21 cellular contexts compared by ENCODE assay signal in genomic region chr15:29170496-29170895, GRCh38.
A peak's percentile ranks its signal among the peaks of the same experiment; 100 is the strongest.
DNase-seq lines count a peak whose midpoint lies in the region; ATAC-seq and TF ChIP-seq lines count a peak whose summit lies in the region.
"Had no signal": no experiment of that assay in that cellular context is flagged by ENCODE, and none has a peak within 500 bp of the region (broad histone marks: within the 10 kb centered on the region; RNA-seq: fewer than 3 reads in every experiment).

No MANE protein-coding gene starts in this region.

- H3K27ac ChIP-seq in GM23338 (ENCODE audit: low read depth) (no peak overlapping the region), lower lobe of right lung (no peak overlapping the region)
- H3K27ac ChIP-seq: HL-60 had no signal

- no peaks in the 10 kb centered on the region for H4K20me1 ChIP-seq in GM23338 (replicated peaks; ENCODE audit: insufficient read depth)

- H3K9me3 Mint-ChIP-seq in GM23338, result no peaks in the 10 kb centered on the region

- TF ChIP-seq CTCF in GM23338 (conservative IDR thresholded peaks at IDR 0.05; ENCODE audit: low read depth in 2 of 2), result no peak
- TF ChIP-seq CTCF in lower lobe of right lung (IDR thresholded peaks at IDR 0.05), result no peak

- no peaks in the 10 kb centered on the region for H3K9me3 ChIP-seq in lower lobe of right lung
- H3K9me3 ChIP-seq: BE2C, Caco-2 had no signal

- 0 out of 3 replicates have a peak, but pooled peaks cover 3% of the 10 kb centered on the region for H3K4me1 Mint-ChIP-seq in GM23338
- H3K4me1 Mint-ChIP-seq: CD8-positive, alpha-beta memory T cell had no signal

- peaks cover 1% of the 10 kb centered on the region for H3K27me3 Mint-ChIP-seq in GM23338 (ENCODE audit: insufficient read depth, low read depth, poor library complexity)
- H3K27me3 Mint-ChIP-seq: CD4-positive, CD25-positive, alpha-beta regulatory T cell had no signal

- ATAC-seq in GM23338 (no peak; the same call in 2 of the 3 replicates), lower lobe of right lung (no peak), GM21717 (IDR thresholded peaks at IDR 0.05; ENCODE audit: unreplicated experiment) (no peak)
- ATAC-seq: K562 had no signal

- no peaks in the 10 kb centered on the region for H3K27me3 ChIP-seq in GM23338 (ENCODE audit: insufficient read depth)
- no peaks in the 10 kb centered on the region for H3K27me3 ChIP-seq in lower lobe of right lung (ENCODE audit: low read depth)

- H3K4me2 ChIP-seq in GM23338, result no peak overlapping the region

- H3K36me3 Mint-ChIP-seq in GM23338 (ENCODE audit: low read depth), result no peaks in the 10 kb centered on the region
- H3K36me3 Mint-ChIP-seq: CD4-positive, CD25-positive, alpha-beta regulatory T cell; CD8-positive, alpha-beta memory T cell had no signal

- DNase-seq in COLO829 (ENCODE audit: low spot score), result peak; percentile 26
- peak; percentile 7 for DNase-seq in GM23338 (ENCODE audit: low spot score)
- peak; percentile 22 for DNase-seq in NCI-H69 (lab: John Stamatoyannopoulos, UW)
- peak; percentile 11 for DNase-seq in globus pallidus (ENCODE audit: low spot score)
- no peak for DNase-seq in lower lobe of right lung
- no peak for DNase-seq in activated CD4-positive, CD25-positive, alpha-beta regulatory T cell (lab: John Stamatoyannopoulos, UW)
- DNase-seq in activated CD8-positive, alpha-beta memory T cell treated with anti-CD3 and anti-CD28 coated beads for 24 hours, result no peak
- DNase-seq: ACHN; BE2C; C1 segment of cervical spinal cord; Caco-2; CD4-positive, CD25-positive, alpha-beta regulatory T cell; CD8-positive, alpha-beta memory T cell; DMS153; DMS79 treated with DMSO at 0.1 percent for 48 hours; GF-D8; H9; IMR-90 had no signal

- no peak overlapping the region for H3K4me3 ChIP-seq in GM23338
- H3K4me3 ChIP-seq in lower lobe of right lung, result no peak overlapping the region
- H3K4me3 ChIP-seq: K562 had no signal

- intact Hi-C loops in lower lobe of right lung (cut with DNase I), result no loop called here

- H3K36me3 ChIP-seq in GM23338 (ENCODE audit: insufficient read depth) (no peaks in the 10 kb centered on the region), lower lobe of right lung (no peaks in the 10 kb centered on the region)
- H3K36me3 ChIP-seq: BE2C had no signal

- H3K9me2 ChIP-seq in GM23338 (ENCODE audit: insufficient read depth), result no peaks in the 10 kb centered on the region

- no peaks in the 10 kb centered on the region for H3F3A ChIP-seq in GM23338 (replicated peaks; ENCODE audit: low read depth)

- H2AFZ ChIP-seq in GM23338, result no peak overlapping the region

- H3K4me1 ChIP-seq in GM23338 (ENCODE audit: insufficient read depth) (no peaks in the 10 kb centered on the region; the same call in 1 of the 2 replicates), lower lobe of right lung (no peaks in the 10 kb centered on the region)
- H3K4me1 ChIP-seq: BE2C, Caco-2 had no signal

- no peaks in the 10 kb centered on the region for H3K79me2 ChIP-seq in GM23338 (replicated peaks; ENCODE audit: insufficient read depth)

- no peak overlapping the region for H3K27ac Mint-ChIP-seq in GM23338
- H3K27ac Mint-ChIP-seq: CD4-positive, CD25-positive, alpha-beta regulatory T cell; H9 had no signal

- H3K4me3 Mint-ChIP-seq in GM23338, result no peak overlapping the region
- H3K4me3 Mint-ChIP-seq: CD4-positive, CD25-positive, alpha-beta regulatory T cell; CD8-positive, alpha-beta memory T cell; H9 had no signal

TF ChIP-seq in GM23338, 12 proteins besides CTCF, POLR2A, EP300 and RAD21:
- TF ChIP-seq EZH2 (IDR thresholded peaks at IDR 0.05; ENCODE audit: low read depth, unreplicated experiment), result no peak
- TF ChIP-seq REST (IDR thresholded peaks at IDR 0.05; ENCODE audit: unreplicated experiment), result no peak
- no peak for TF ChIP-seq CREB1 (CRISPR knock-in tag; IDR thresholded peaks at IDR 0.05; ENCODE audit: low read depth)
- TF ChIP-seq STAT1 (IDR thresholded peaks at IDR 0.05; ENCODE audit: unreplicated experiment), result no peak
- no peak for TF ChIP-seq POLR2AphosphoS5 (IDR thresholded peaks at IDR 0.05; ENCODE audit: low read depth)
- TF ChIP-seq ETS1 (IDR thresholded peaks at IDR 0.05), result no peak
- TF ChIP-seq ZNF114 (CRISPR knock-in tag; IDR thresholded peaks at IDR 0.05), result no peak
- TF ChIP-seq ZNF331 (CRISPR knock-in tag; IDR thresholded peaks at IDR 0.05; ENCODE audit: low read depth), result no peak

Comparison
In these comparisons a context has a peak if more than half of its experiments do, and no peak if none do; other contexts are left out.
1. DNase-seq: peak in COLO829 (single experiment), GM23338 (single experiment), NCI-H69 (single experiment) and globus pallidus (single experiment); none in lower lobe of right lung (single experiment), activated CD4-positive, CD25-positive, alpha-beta regulatory T cell (0 of 4) and activated CD8-positive, alpha-beta memory T cell treated with anti-CD3 and anti-CD28 coated beads for 24 hours (single experiment).